7 cellular contexts compared by ENCODE assay signal in the genomic region with DNA sequence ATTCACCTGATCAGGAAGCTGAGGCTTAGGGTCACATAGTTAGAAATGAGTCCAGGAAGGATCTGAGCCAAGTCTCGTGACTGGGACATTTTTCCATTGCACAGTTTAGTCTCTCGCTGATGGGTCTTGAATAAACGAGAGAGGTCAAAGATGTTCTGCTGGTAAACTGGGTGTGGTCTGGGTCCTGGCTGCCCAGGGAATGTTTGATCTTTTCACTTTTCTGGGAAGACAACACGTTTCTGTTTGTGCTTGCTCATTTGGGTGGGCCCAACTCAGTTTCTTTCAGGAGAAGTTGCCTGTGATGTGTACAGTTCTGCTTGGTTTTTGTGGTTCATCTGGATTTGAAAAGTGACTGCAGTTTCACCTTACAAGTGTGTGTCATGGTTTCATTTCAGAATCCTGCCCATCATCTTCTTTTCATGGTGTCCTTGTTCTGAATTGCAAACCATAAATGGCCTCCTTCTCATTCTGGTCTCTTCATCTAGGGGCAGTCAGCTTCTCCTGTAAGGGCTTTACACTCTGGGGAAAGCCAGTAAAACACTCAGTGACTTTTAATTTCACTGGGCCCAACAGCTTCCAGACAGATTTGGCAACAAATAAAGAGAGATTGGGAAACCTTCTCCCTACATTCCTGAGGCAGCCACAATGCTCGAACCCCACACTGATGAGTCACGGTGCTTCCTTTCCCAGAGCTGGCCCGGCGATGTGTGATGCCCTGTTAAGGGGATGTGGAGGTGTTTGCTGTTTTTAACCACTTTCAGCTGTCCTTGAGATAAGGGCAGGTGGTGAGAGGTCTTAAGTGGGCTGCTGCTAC. TPM values are rescaled to one million over a fixed set of nuclear protein-coding genes. Genes with fewer than 3 reads are reported as not detected.
DNase-seq lines count a peak whose midpoint lies in the region; ATAC-seq and TF ChIP-seq lines count a peak whose summit lies in the region.

No MANE protein-coding gene starts in this region.

- peaks cover 11 to 16% of the 10 kb centered on the region in 2 donors for H3K4me1 Mint-ChIP-seq in stimulated activated naive B cell treated with anti-CD40 and anti-IgM and Interleukin-4, amounts not matched to agents 10 μg/mL and 1 μg/mL and 100 μg/mL, for 72 hours

- H3K9me3 Mint-ChIP-seq in stimulated activated naive B cell treated with anti-CD40 and anti-IgM and Interleukin-4, amounts not matched to agents 10 μg/mL and 1 μg/mL and 100 μg/mL, for 72 hours: no peaks in the 10 kb centered on the region

- H3K79me2 ChIP-seq in SK-N-SH (ENCODE audit: insufficient read depth): no peaks in the 10 kb centered on the region

- H4K20me1 ChIP-seq in SK-N-SH (ENCODE audit: insufficient read depth): no peaks in the 10 kb centered on the region

- H3K27ac Mint-ChIP-seq in stimulated activated naive B cell treated with anti-CD40 and anti-IgM and Interleukin-4, amounts not matched to agents 10 μg/mL and 1 μg/mL and 100 μg/mL, for 72 hours: peak overlapping the region; percentile 42

- H3K36me3 ChIP-seq in SK-N-SH (replicated peaks in 1 of 2; ENCODE audit: control insufficient read depth in 1 of 2, insufficient read depth in 2 of 2, low read length in 1 of 2) (no peaks in the 10 kb centered on the region), cardiac muscle cell (no peaks in the 10 kb centered on the region)

- no peak overlapping the region for H3K4me3 ChIP-seq in SK-N-SH (ENCODE audit: low read depth in 2 of 2, low read length in 1 of 2)
- no peak overlapping the region for H3K4me3 ChIP-seq in cardiac muscle cell

- no peaks in the 10 kb centered on the region for H3K9me2 ChIP-seq in SK-N-SH

- DNase-seq in SK-N-SH (no peak), cardiac muscle cell (ENCODE audit: low read depth in 1 of 2, low spot score in 1 of 2) (peak; percentile 64 to 97), NCI-H1694 treated with DMSO at 0.1 percent for 48 hours (lab: John Stamatoyannopoulos, UW) (no peak), NCI-H510A (lab: John Stamatoyannopoulos, UW) (no peak)
- DNase-seq in stimulated activated naive B cell treated with anti-CD40 and anti-IgM and Interleukin-4, amounts not matched to agents 10 μg/mL and 1 μg/mL and 100 μg/mL, for 72 hours: no peak

- H3K4me1 ChIP-seq in SK-N-SH (ENCODE audit: control insufficient read depth in 1 of 2, insufficient read depth in 2 of 2, low read depth in 1 of 2, low read length in 1 of 2) (peaks cover 0 to 12% of the 10 kb centered on the region in 2 experiments; a peak in 2 of 4 replicates), cardiac muscle cell (ENCODE audit: low read depth) (no peaks in the 10 kb centered on the region)

- H3K4me3 Mint-ChIP-seq in stimulated activated naive B cell treated with anti-CD40 and anti-IgM and Interleukin-4, amounts not matched to agents 10 μg/mL and 1 μg/mL and 100 μg/mL, for 72 hours: no peak overlapping the region

- peak overlapping the region; percentile 37; the same call in 1 of the 2 replicates for H3K9ac ChIP-seq in SK-N-SH

- WGBS in SK-N-SH (ENCODE audit: low lambda C conversion rate): 31% methylated on average over 5 of the region's 8 CpGs

- peaks cover 15 to 23% of the 10 kb centered on the region in 2 donors for H3K27me3 Mint-ChIP-seq in stimulated activated naive B cell treated with anti-CD40 and anti-IgM and Interleukin-4, amounts not matched to agents 10 μg/mL and 1 μg/mL and 100 μg/mL, for 72 hours

- TF ChIP-seq RAD21 in SK-N-SH (IDR thresholded peaks at IDR 0.05; ENCODE audit: low read length): no peak

- TF ChIP-seq CTCF in SK-N-SH (IDR thresholded peaks at IDR 0.05): no peak
- TF ChIP-seq CTCF in cardiac muscle cell (IDR thresholded peaks at IDR 0.05; ENCODE audit: low read depth, low read length): no peak

- ATAC-seq in GM18868 (IDR thresholded peaks at IDR 0.05; ENCODE audit: unreplicated experiment) (peak; percentile 72), HG03060 (IDR thresholded peaks at IDR 0.05; ENCODE audit: low read depth, unreplicated experiment) (peak; percentile 53)
- ATAC-seq in stimulated activated naive B cell treated with anti-CD40 and anti-IgM and Interleukin-4, amounts not matched to agents 10 μg/mL and 1 μg/mL and 100 μg/mL, for 72 hours (replicated peaks): no peak

- POLR2A ChIA-PET in SK-N-SH (lab: Yijun Ruan, JAX): no interaction called here

- H3K27me3 ChIP-seq in SK-N-SH (ENCODE audit: insufficient read depth) (no peaks in the 10 kb centered on the region), cardiac muscle cell (peaks cover 83% of the 10 kb centered on the region)

- CTCF ChIA-PET in SK-N-SH (lab: Yijun Ruan, JAX): interaction anchor here (1.1 kb wide), 1 partner anchor 38 kb away, joined by 3 read pairs; a partner anchor contains a TSS

- peak in 1 of 2 experiments; percentile 86; a peak in 2 of 4 replicates for TF ChIP-seq EP300 in SK-N-SH (IDR thresholded peaks at IDR 0.05; ENCODE audit: borderline replicate concordance in 1 of 2, low read depth in 1 of 2, low read length in 1 of 2)

- H3K9me3 ChIP-seq in SK-N-SH (no peaks in the 10 kb centered on the region), cardiac muscle cell (ENCODE audit: low read depth) (no peaks in the 10 kb centered on the region)

- peak overlapping the region; percentile 46 for H3K4me2 ChIP-seq in SK-N-SH

- H3K27ac ChIP-seq in SK-N-SH (ENCODE audit: low read depth in 2 of 2, low read length in 1 of 2) (peak overlapping the region; percentile 79 to 85), cardiac muscle cell (no peak overlapping the region)

- peaks cover 12% of the 10 kb centered on the region for H3F3A ChIP-seq in SK-N-SH (replicated peaks; ENCODE audit: insufficient read depth)

- peak overlapping the region; percentile 52; the same call in 1 of the 2 replicates for H2AFZ ChIP-seq in SK-N-SH (ENCODE audit: low read depth)

- H3K36me3 Mint-ChIP-seq in stimulated activated naive B cell treated with anti-CD40 and anti-IgM and Interleukin-4, amounts not matched to agents 10 μg/mL and 1 μg/mL and 100 μg/mL, for 72 hours: no peaks in the 10 kb centered on the region

TF ChIP-seq in SK-N-SH, 30 proteins besides CTCF, POLR2A, EP300 and RAD21 (continues in another document):
- TF ChIP-seq RFX5 (IDR thresholded peaks at IDR 0.05; ENCODE audit: low read length) (no peak), EZH2phosphoT487 (IDR thresholded peaks at IDR 0.05; ENCODE audit: borderline replicate concordance, low read depth) (no peak), TCF12 (IDR thresholded peaks at IDR 0.05) (peak; percentile 92), NFIC (IDR thresholded peaks at IDR 0.05; ENCODE audit: borderline replicate concordance) (peak; percentile 82), GATA2 (CRISPR knock-in tag; IDR thresholded peaks at IDR 0.05) (no peak), FOXM1 (IDR thresholded peaks at IDR 0.05; ENCODE audit: low read depth) (peak; percentile 70; the same call in 1 of the 2 replicates), TAF1 (IDR thresholded peaks at IDR 0.05; ENCODE audit: borderline replicate concordance, low read depth, low read length) (no peak), FOXJ3 (CRISPR knock-in tag; IDR thresholded peaks at IDR 0.05) (no peak), TEAD4 (IDR thresholded peaks at IDR 0.05; ENCODE audit: borderline replicate concordance, insufficient read depth) (peak; percentile 88), NRF1 (IDR thresholded peaks at IDR 0.05; ENCODE audit: low read depth, low read length) (no peak), SMC3 (IDR thresholded peaks at IDR 0.05; ENCODE audit: low read depth, low read length) (no peak), ELF1 (IDR thresholded peaks at IDR 0.05) (no peak), POLR2AphosphoS5 (IDR thresholded peaks at IDR 0.05; ENCODE audit: low read depth, low read length) (peak; percentile 33; the same call in 1 of the 2 replicates), MEF2A (IDR thresholded peaks at IDR 0.05; ENCODE audit: borderline replicate concordance, low read depth) (peak; percentile 49; the same call in 1 of the 2 replicates), SIN3A (IDR thresholded peaks at IDR 0.05; ENCODE audit: borderline replicate concordance, low read depth, low read length) (no peak)
- TF ChIP-seq, protein P1, sequence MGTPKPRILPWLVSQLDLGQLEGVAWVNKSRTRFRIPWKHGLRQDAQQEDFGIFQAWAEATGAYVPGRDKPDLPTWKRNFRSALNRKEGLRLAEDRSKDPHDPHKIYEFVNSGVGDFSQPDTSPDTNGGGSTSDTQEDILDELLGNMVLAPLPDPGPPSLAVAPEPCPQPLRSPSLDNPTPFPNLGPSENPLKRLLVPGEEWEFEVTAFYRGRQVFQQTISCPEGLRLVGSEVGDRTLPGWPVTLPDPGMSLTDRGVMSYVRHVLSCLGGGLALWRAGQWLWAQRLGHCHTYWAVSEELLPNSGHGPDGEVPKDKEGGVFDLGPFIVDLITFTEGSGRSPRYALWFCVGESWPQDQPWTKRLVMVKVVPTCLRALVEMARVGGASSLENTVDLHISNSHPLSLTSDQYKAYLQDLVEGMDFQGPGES (IDR thresholded peaks at IDR 0.05; ENCODE audit: low read depth, low read length): no peak
- TF ChIP-seq, protein P2, sequence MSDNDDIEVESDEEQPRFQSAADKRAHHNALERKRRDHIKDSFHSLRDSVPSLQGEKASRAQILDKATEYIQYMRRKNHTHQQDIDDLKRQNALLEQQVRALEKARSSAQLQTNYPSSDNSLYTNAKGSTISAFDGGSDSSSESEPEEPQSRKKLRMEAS (IDR thresholded peaks at IDR 0.05; ENCODE audit: low read depth): peak; percentile 50; the same call in 1 of the 2 replicates
- TF ChIP-seq, protein P3, sequence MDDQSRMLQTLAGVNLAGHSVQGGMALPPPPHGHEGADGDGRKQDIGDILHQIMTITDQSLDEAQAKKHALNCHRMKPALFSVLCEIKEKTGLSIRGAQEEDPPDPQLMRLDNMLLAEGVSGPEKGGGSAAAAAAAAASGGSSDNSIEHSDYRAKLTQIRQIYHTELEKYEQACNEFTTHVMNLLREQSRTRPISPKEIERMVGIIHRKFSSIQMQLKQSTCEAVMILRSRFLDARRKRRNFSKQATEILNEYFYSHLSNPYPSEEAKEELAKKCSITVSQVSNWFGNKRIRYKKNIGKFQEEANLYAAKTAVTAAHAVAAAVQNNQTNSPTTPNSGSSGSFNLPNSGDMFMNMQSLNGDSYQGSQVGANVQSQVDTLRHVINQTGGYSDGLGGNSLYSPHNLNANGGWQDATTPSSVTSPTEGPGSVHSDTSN (IDR thresholded peaks at IDR 0.05): peak; percentile 79

RNA-seq across cellular contexts. Expression of a gene that starts 7.2 kb away (rescaled TPM):
- polyA plus RNA-seq in SK-N-SH (2012; rRNA removed) (0.02 TPM in 1 of 2 replicates, not detected in the other), cardiac muscle cell (0.05 TPM in 1 of 2 replicates, not detected in the other)
- 0.01 TPM in 2 replicates for polyA plus RNA-seq in SK-N-SH (2012; cell fraction: cytosol; rRNA removed)
- polyA plus RNA-seq in SK-N-SH (2012; cell fraction: nucleus; rRNA removed): 0.15 and 0.18 TPM in 2 replicates
- total RNA-seq in cardiac muscle cell: not detected in 2 replicates

RNA-seq across cellular contexts. Expression of a gene that starts 37.8 kb away (rescaled TPM):
- polyA plus RNA-seq in SK-N-SH (2012; rRNA removed) (6.9 and 9.1 TPM in 2 replicates), cardiac muscle cell (10.8 and 11.7 TPM in 2 replicates)
- 9.0 and 10.3 TPM in 2 replicates for polyA plus RNA-seq in SK-N-SH (2012; cell fraction: cytosol; rRNA removed)
- polyA plus RNA-seq in SK-N-SH (2012; cell fraction: nucleus; rRNA removed): 6.0 and 9.8 TPM in 2 replicates
- total RNA-seq in cardiac muscle cell: 11.8 and 13.2 TPM in 2 replicates

Comparison
In these comparisons a context has a peak if more than half of its experiments do, and no peak if none do; other contexts are left out.
1. ATAC-seq: peak in GM18868 (single experiment) and HG03060 (single experiment); none in stimulated activated naive B cell treated with anti-CD40 and anti-IgM and Interleukin-4, amounts not matched to agents 10 μg/mL and 1 μg/mL and 100 μg/mL, for 72 hours (0 of 2).
2. DNase-seq: peak in cardiac muscle cell (2 of 2); none in SK-N-SH (single experiment), stimulated activated naive B cell treated with anti-CD40 and anti-IgM and Interleukin-4, amounts not matched to agents 10 μg/mL and 1 μg/mL and 100 μg/mL, for 72 hours (single experiment), NCI-H1694 treated with DMSO at 0.1 percent for 48 hours (single experiment) and NCI-H510A (single experiment).